ENCODE assay signal across 29 cellular contexts in genomic region chr16:50646345-50646744, GRCh38. TPM values are rescaled to one million over a fixed set of nuclear protein-coding genes. Genes with fewer than 3 reads are reported as not detected.
"Had no signal": no experiment of that assay in that cellular context is flagged by ENCODE, and none has a peak within 500 bp of the region (broad histone marks: within the 10 kb centered on the region; RNA-seq: fewer than 3 reads in every experiment).

No MANE protein-coding gene starts in this region.

- H3K4me1 ChIP-seq: left lung, lower lobe of right lung, parathyroid adenoma, psoas muscle, spleen, transverse colon, upper lobe of right lung had no signal

- H3K36me3 Mint-ChIP-seq: naive B cell; natural killer cell; stimulated activated memory B cell treated with anti-CD40 and anti-IgM and Interleukin-4, amounts not matched to agents 10 μg/mL and 1 μg/mL and 100 μg/mL, for 72 hours had no signal

- H3K9me3 ChIP-seq: left lung, lower lobe of right lung, neutrophil, psoas muscle, sigmoid colon, spleen, transverse colon, upper lobe of right lung had no signal

- H3K27me3 ChIP-seq: neutrophil, sigmoid colon, transverse colon, upper lobe of right lung had no signal

- H3K27ac ChIP-seq: left lung, lower lobe of right lung, neutrophil, parathyroid adenoma, psoas muscle, sigmoid colon, spleen, transverse colon, upper lobe of right lung had no signal

- H3K27ac Mint-ChIP-seq: immature natural killer cell; natural killer cell; stimulated activated memory B cell treated with anti-CD40 and anti-IgM and Interleukin-4, amounts not matched to agents 10 μg/mL and 1 μg/mL and 100 μg/mL, for 72 hours; stimulated activated naive CD8-positive, alpha-beta T cell treated with anti-CD3 and anti-CD28 coated beads, Interleukin-15, amount 100 ng/mL, for 72 hours had no signal

- H3K9ac ChIP-seq: parathyroid adenoma had no signal

- ATAC-seq: left colon; left lung; lower lobe of right lung; natural killer cell; psoas muscle; stimulated activated memory B cell treated with anti-CD40 and anti-IgM and Interleukin-4, amounts not matched to agents 10 μg/mL and 1 μg/mL and 100 μg/mL, for 72 hours; stimulated activated naive CD8-positive, alpha-beta T cell treated with anti-CD3 and anti-CD28 coated beads, Interleukin-15, amount 100 ng/mL, for 72 hours had no signal

- H3K4me3 ChIP-seq: left lung, lower lobe of right lung, psoas muscle, sigmoid colon, spleen, transverse colon, upper lobe of right lung had no signal

- H3K9me3 Mint-ChIP-seq: immature natural killer cell; naive B cell; natural killer cell; stimulated activated memory B cell treated with anti-CD40 and anti-IgM and Interleukin-4, amounts not matched to agents 10 μg/mL and 1 μg/mL and 100 μg/mL, for 72 hours; stimulated activated naive CD8-positive, alpha-beta T cell treated with anti-CD3 and anti-CD28 coated beads, Interleukin-15, amount 100 ng/mL, for 72 hours had no signal

- H3K4me3 Mint-ChIP-seq: immature natural killer cell; naive B cell; natural killer cell; stimulated activated memory B cell treated with anti-CD40 and anti-IgM and Interleukin-4, amounts not matched to agents 10 μg/mL and 1 μg/mL and 100 μg/mL, for 72 hours; stimulated activated naive CD8-positive, alpha-beta T cell treated with anti-CD3 and anti-CD28 coated beads, Interleukin-15, amount 100 ng/mL, for 72 hours had no signal

- H3K36me3 ChIP-seq: left lung, lower lobe of right lung, neutrophil, sigmoid colon, spleen, transverse colon, upper lobe of right lung had no signal

- H2AFZ ChIP-seq: parathyroid adenoma had no signal

- H3K4me1 Mint-ChIP-seq: stimulated activated memory B cell treated with anti-CD40 and anti-IgM and Interleukin-4, amounts not matched to agents 10 μg/mL and 1 μg/mL and 100 μg/mL, for 72 hours had no signal

- H3K27me3 Mint-ChIP-seq: stimulated activated naive CD8-positive, alpha-beta T cell treated with anti-CD3 and anti-CD28 coated beads, Interleukin-15, amount 100 ng/mL, for 72 hours had no signal

- DNase-seq: hypothalamus; immature natural killer cell; kidney; left colon; left lung; lower lobe of right lung; mammary epithelial cell; mesenchymal stem cell; naive B cell; natural killer cell; occipital lobe; psoas muscle; sigmoid colon; small intestine; spleen; stimulated activated CD4-positive, alpha-beta T cell treated with anti-CD3 and anti-CD28 coated beads, Interleukin-2, amount 100 ng/mL, for 48 hours; stimulated activated CD4-positive, alpha-beta T cell treated with anti-CD3 and anti-CD28 coated beads, Interleukin-4, amount 100 ng/mL, for 4 hours; stimulated activated CD8-positive, alpha-beta memory T cell treated with anti-CD3 and anti-CD28 coated beads, Interleukin-4, amount 100 ng/mL, for 48 hours; stimulated activated naive CD4-positive, alpha-beta T cell treated with Interleukin-2 at 50 U/mL for 16 hours; stimulated activated naive CD8-positive, alpha-beta T cell treated with anti-CD3 and anti-CD28 coated beads, Interleukin-15, amount 100 ng/mL, for 72 hours; substantia nigra; transverse colon; upper lobe of right lung had no signal

RNA-seq across cellular contexts. Expression of gene SNX20, which starts 34.8 kb away (rescaled TPM):
- total RNA-seq: mammary epithelial cell, osteocyte, temporal lobe had no signal
- polyA plus RNA-seq: mammary epithelial cell, neural cell had no signal

RNA-seq across cellular contexts. Expression of gene NOD2, which starts 47.1 kb away (rescaled TPM):
- total RNA-seq: osteocyte had no signal
- polyA plus RNA-seq: neural cell had no signal
